In genomic region chr20:57682184-57683038, GRCh38 we compare ENCODE assay signal across 13 cellular contexts. TPM values are rescaled to one million over a fixed set of nuclear protein-coding genes. Genes with fewer than 3 reads are reported as not detected.
DNase-seq lines count a peak whose midpoint lies in the region; ATAC-seq, FAIRE-seq and TF ChIP-seq lines count a peak whose summit lies in the region.
"Had no signal": no experiment of that assay in that cellular context is flagged by ENCODE, and none has a peak within 500 bp of the region (broad histone marks: within the 10 kb centered on the region; RNA-seq: fewer than 3 reads in every experiment).

No MANE protein-coding gene starts in this region.

- no peak overlapping the region for H3K27ac ChIP-seq in mammary epithelial cell (ENCODE audit: insufficient read depth, low read depth, low read length)
- H3K27ac ChIP-seq: HL-60 had no signal

- peaks cover 100% of the 10 kb centered on the region for H3K79me2 ChIP-seq in mammary epithelial cell (ENCODE audit: insufficient read depth, low read length)

- H3K4me3 ChIP-seq in mammary epithelial cell (replicated peaks in 1 of 3; ENCODE audit: insufficient read depth in 1 of 3, low read depth in 2 of 3, low read length in 3 of 3) = no peak overlapping the region
- H3K4me3 ChIP-seq: mucosa of descending colon had no signal

- H3K27me3 Mint-ChIP-seq in IgD-negative memory B cell = peaks cover 45% of the 10 kb centered on the region
- H3K27me3 Mint-ChIP-seq: activated T-cell treated with anti-CD3 and anti-CD28 coated beads, Interleukin-2, amount 50 U/mL, for 24 hours had no signal

- 96% methylated on average over 23 of the region's 24 CpGs for WGBS in mammary epithelial cell (ENCODE audit: low coverage, missing lambda C conversion rate)

- H3K9me3 ChIP-seq in mammary epithelial cell (replicated peaks; ENCODE audit: insufficient read depth, low read length) = no peaks in the 10 kb centered on the region
- H3K9me3 ChIP-seq: mucosa of descending colon had no signal

- intact Hi-C loops in mammary epithelial cell (cut with micrococcal nuclease) = no loop called here

- peaks cover 6% of the 10 kb centered on the region for H3K36me3 ChIP-seq in mammary epithelial cell (ENCODE audit: insufficient read depth, low read length)

- H3K36me3 Mint-ChIP-seq in IgD-negative memory B cell = no peaks in the 10 kb centered on the region

- CTCF ChIA-PET in mammary epithelial cell (lab: Charles Lee; ENCODE audit: low non-redundant PET) = no interaction called here

- peak overlapping the region; percentile 70 to 95 (median 84) for H3K4me3 Mint-ChIP-seq in IgD-negative memory B cell
- H3K4me3 Mint-ChIP-seq: activated T-cell treated with anti-CD3 and anti-CD28 coated beads, Interleukin-2, amount 50 U/mL, for 24 hours had no signal

- no peak overlapping the region for H3K4me2 ChIP-seq in mammary epithelial cell (ENCODE audit: insufficient read depth, low read depth, low read length)

- peak overlapping the region; percentile 89 to 95 (median 90) for H3K27ac Mint-ChIP-seq in IgD-negative memory B cell

- TF ChIP-seq CTCF in mammary epithelial cell (conservative IDR thresholded peaks at IDR 0.05 in 1 of 2, IDR thresholded peaks at IDR 0.05 in 1 of 2; ENCODE audit: extremely low read depth in 1 of 2, insufficient read depth in 1 of 2, low read depth in 1 of 2, low read length in 2 of 2) = no peak

- H3K27me3 ChIP-seq in mammary epithelial cell (ENCODE audit: insufficient read depth, low read length) = no peaks in the 10 kb centered on the region

- H3K4me1 Mint-ChIP-seq in IgD-negative memory B cell = peaks cover 69 to 78% (median 77%) of the 10 kb centered on the region in 3 donors

- no peak overlapping the region for H2AFZ ChIP-seq in mammary epithelial cell (ENCODE audit: low read depth, low read length)

- H3K4me1 ChIP-seq in mammary epithelial cell (ENCODE audit: insufficient read depth, low read length) = peaks cover 20% of the 10 kb centered on the region

- H4K20me1 ChIP-seq in mammary epithelial cell (ENCODE audit: insufficient read depth, low read length) = peaks cover 3% of the 10 kb centered on the region

- DNase-seq in GM12892 (ENCODE audit: insufficient read length) (no peak), left kidney (ENCODE audit: low read depth, low spot score) (peak; percentile 72), SHP77 treated with DMSO at 0.1 percent for 48 hours (lab: John Stamatoyannopoulos, UW) (no peak), NCI-H1105 (lab: John Stamatoyannopoulos, UW) (no peak), mammary epithelial cell (no peak)
- DNase-seq in effector CD8-positive, alpha-beta T cell (lab: John Stamatoyannopoulos, UW) = no peak
- DNase-seq: activated T-cell treated with anti-CD3 and anti-CD28 coated beads, Interleukin-2, amount 50 U/mL, for 24 hours; DMS153 had no signal

- no peak overlapping the region for H3K9ac ChIP-seq in mammary epithelial cell (ENCODE audit: insufficient read depth, low read length)

- peaks cover 0 to 2% (median 0%) of the 10 kb centered on the region in 3 donors for H3K9me3 Mint-ChIP-seq in IgD-negative memory B cell
- H3K9me3 Mint-ChIP-seq: activated T-cell treated with anti-CD3 and anti-CD28 coated beads, Interleukin-2, amount 50 U/mL, for 24 hours had no signal

- BruUV-seq in mammary epithelial cell (replicated peaks; lab: Mats Ljungman, UMichigan) = no TSS peak

- ATAC-seq in GM21423 (IDR thresholded peaks at IDR 0.05; ENCODE audit: unreplicated experiment) = peak; percentile 35
- ATAC-seq: mucosa of descending colon, Panc1 had no signal

- TF ChIP-seq POLR2A in GM12892 (IDR thresholded peaks at IDR 0.05; ENCODE audit: low read depth, low read length) = no peak

- in situ Hi-C loops in mammary epithelial cell (cut with MboI; ENCODE audit: low sequenced_read_pairs in 2 of 2) = no loop called here

- dilution Hi-C loops in mammary epithelial cell (cut with HindIII; ENCODE audit: low sequenced_read_pairs) = no loop called here

- FAIRE-seq in GM12892 (lab: Jason Lieb, UNC) = peak; percentile 85

RNA-seq across cellular contexts. Expression of gene PMEPA1, which starts 27.4 kb away (rescaled TPM):
- polyA plus RNA-seq in GM12892 (2012; ENCODE audit: missing spikeins) = 0.78 TPM
- polyA plus RNA-seq in IgD-negative memory B cell = 7.0 TPM
- total RNA-seq in mammary epithelial cell = 100 to 1,000 TPM; 100 to 108 TPM
- 67.5 TPM for polyA plus RNA-seq in mammary epithelial cell
- polyA minus RNA-seq in mammary epithelial cell = 51.3 TPM
